ENCODE assay signal across 26 cellular contexts in the genomic region with DNA sequence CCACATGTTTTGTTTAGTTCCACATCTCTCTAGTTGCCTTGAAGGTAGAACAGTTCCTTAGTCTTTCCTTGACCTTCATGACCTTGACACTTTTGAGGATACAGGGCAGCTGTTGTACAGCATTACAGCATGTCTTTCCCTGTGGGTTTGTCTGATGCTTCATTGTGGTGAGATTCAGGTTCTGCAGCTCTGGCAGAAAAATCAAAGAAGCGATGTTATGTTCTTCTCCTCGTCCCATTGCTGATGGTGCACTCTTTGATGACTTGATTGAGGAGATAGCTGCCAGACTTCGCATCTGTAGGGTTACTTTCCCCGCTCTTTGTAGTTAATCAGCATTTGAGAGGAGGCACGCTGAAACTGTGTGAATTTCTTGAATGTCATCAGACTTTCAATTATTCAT.
"Had no signal": no experiment of that assay in that cellular context is flagged by ENCODE, and none has a peak within 500 bp of the region (broad histone marks: within the 10 kb centered on the region; RNA-seq: fewer than 3 reads in every experiment).

No MANE protein-coding gene starts in this region.

- H3K4me1 ChIP-seq: ascending aorta, right lobe of liver had no signal

- H3K27ac ChIP-seq: ascending aorta, cardiac muscle cell, gastrocnemius medialis, left ventricle myocardium inferior, right lobe of liver, skin epidermis, thoracic aorta had no signal

- DNase-seq: activated CD4-positive, alpha-beta T cell treated with anti-CD3 and anti-CD28 coated beads for 1 hour; activated CD4-positive, alpha-beta T cell treated with anti-CD3 and anti-CD28 coated beads, Interleukin-2, amount 50 U/mL, for 1 hour; activated CD8-positive, alpha-beta memory T cell treated with anti-CD3 and anti-CD28 coated beads for 24 hours; activated naive CD4-positive, alpha-beta T cell treated with anti-CD3 and anti-CD28 coated beads for 36 hours; activated naive CD8-positive, alpha-beta T cell treated with anti-CD3 and anti-CD28 coated beads, Interleukin-2, amount 10 ng/mL, durations not matched to agents 7 days and 5 days; cortex of kidney; effector memory CD8-positive, alpha-beta T cell; erythroblast; gastrocnemius medialis; glutamatergic neuron; left ventricle myocardium inferior; mucosa of descending colon; right lobe of liver; stimulated activated CD4-positive, alpha-beta T cell treated with anti-CD3 and anti-CD28 coated beads, Interleukin-12 subunit alpha, Interleukin-12 subunit beta, amount 100 ng/mL, for 4 hours; stimulated activated CD4-positive, alpha-beta T cell treated with anti-CD3 and anti-CD28 coated beads, Interleukin-4, amount 100 ng/mL, for 1 hour; trophoblast cell had no signal

- FAIRE-seq: islet of Langerhans, urothelium cell line had no signal

- H3K36me3 Mint-ChIP-seq: brain had no signal

- H3K4me3 Mint-ChIP-seq: activated naive CD4-positive, alpha-beta T cell treated with anti-CD3 and anti-CD28 coated beads for 36 hours; activated naive CD8-positive, alpha-beta T cell treated with anti-CD3 and anti-CD28 coated beads, Interleukin-2, amount 10 ng/mL, durations not matched to agents 7 days and 5 days; brain; effector memory CD8-positive, alpha-beta T cell; nephron; stimulated activated naive CD8-positive, alpha-beta T cell treated with anti-CD3 and anti-CD28 coated beads, Interleukin-15, Interleukin-2, amounts not matched to agents 100 ng/mL and 50 ng/mL, for 24 hours had no signal

- ATAC-seq: effector memory CD8-positive, alpha-beta T cell; gastrocnemius medialis; mucosa of descending colon; right lobe of liver had no signal

- H3K4me3 ChIP-seq: ascending aorta, cardiac muscle cell, gastrocnemius medialis, left ventricle myocardium inferior, lung, mucosa of descending colon, right lobe of liver, skin epidermis, thoracic aorta had no signal

- H3K9me3 ChIP-seq: ascending aorta, gastrocnemius medialis, thoracic aorta had no signal

- H3K27me3 ChIP-seq: ascending aorta, cardiac muscle cell, gastrocnemius medialis, right lobe of liver had no signal

- H3K36me3 ChIP-seq: cardiac muscle cell, gastrocnemius medialis, right lobe of liver, thoracic aorta had no signal

- H3K4me1 Mint-ChIP-seq: brain, nephron had no signal
